1 cellular context compared by ENCODE assay signal in the genomic region with DNA sequence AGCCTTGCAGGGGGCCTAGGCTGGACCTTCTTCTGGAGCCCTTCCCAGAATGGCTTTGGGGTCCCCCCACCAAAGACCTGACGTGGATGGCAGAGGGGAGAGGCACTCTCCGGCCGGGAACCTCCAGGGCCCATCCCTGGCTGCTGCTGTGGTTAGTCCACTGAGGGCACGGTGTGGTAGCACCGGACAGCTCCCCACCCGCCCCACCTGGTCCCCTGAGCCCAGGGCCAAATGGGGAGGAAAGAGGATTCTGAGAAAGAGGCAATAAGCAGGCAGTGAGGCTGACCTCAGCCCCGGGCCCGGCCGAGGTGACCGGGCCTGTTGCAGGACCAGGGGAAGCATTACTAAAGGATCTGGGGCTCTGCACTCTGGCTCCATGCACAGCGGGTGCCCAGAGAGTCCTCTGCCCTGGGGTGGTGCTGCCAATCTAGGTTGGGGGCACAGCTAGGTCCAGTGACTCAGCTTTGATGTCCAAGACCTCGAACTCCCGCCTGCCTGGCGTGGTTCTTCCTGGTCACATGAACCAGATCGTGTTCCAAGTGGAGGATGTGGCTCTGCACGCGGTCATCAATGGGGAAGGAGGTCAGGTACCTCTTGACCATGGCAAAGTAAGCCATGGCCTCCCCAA.
A peak's percentile ranks its signal among the peaks of the same experiment; 100 is the strongest.
TF ChIP-seq lines count a peak whose summit lies in the region.

No MANE protein-coding gene starts in this region.

TF ChIP-seq in HepG2, 621 proteins besides CTCF, POLR2A, EP300 and RAD21 (continued from another document):
- TF ChIP-seq, protein P1, sequence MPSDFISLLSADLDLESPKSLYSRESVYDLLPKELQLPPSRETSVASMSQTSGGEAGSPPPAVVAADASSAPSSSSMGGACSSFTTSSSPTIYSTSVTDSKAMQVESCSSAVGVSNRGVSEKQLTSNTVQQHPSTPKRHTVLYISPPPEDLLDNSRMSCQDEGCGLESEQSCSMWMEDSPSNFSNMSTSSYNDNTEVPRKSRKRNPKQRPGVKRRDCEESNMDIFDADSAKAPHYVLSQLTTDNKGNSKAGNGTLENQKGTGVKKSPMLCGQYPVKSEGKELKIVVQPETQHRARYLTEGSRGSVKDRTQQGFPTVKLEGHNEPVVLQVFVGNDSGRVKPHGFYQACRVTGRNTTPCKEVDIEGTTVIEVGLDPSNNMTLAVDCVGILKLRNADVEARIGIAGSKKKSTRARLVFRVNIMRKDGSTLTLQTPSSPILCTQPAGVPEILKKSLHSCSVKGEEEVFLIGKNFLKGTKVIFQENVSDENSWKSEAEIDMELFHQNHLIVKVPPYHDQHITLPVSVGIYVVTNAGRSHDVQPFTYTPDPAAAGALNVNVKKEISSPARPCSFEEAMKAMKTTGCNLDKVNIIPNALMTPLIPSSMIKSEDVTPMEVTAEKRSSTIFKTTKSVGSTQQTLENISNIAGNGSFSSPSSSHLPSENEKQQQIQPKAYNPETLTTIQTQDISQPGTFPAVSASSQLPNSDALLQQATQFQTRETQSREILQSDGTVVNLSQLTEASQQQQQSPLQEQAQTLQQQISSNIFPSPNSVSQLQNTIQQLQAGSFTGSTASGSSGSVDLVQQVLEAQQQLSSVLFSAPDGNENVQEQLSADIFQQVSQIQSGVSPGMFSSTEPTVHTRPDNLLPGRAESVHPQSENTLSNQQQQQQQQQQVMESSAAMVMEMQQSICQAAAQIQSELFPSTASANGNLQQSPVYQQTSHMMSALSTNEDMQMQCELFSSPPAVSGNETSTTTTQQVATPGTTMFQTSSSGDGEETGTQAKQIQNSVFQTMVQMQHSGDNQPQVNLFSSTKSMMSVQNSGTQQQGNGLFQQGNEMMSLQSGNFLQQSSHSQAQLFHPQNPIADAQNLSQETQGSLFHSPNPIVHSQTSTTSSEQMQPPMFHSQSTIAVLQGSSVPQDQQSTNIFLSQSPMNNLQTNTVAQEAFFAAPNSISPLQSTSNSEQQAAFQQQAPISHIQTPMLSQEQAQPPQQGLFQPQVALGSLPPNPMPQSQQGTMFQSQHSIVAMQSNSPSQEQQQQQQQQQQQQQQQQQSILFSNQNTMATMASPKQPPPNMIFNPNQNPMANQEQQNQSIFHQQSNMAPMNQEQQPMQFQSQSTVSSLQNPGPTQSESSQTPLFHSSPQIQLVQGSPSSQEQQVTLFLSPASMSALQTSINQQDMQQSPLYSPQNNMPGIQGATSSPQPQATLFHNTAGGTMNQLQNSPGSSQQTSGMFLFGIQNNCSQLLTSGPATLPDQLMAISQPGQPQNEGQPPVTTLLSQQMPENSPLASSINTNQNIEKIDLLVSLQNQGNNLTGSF (CRISPR knock-in tag; IDR thresholded peaks at IDR 0.05) = no peak
- TF ChIP-seq ZNF34 (CRISPR knock-in tag; IDR thresholded peaks at IDR 0.05; ENCODE audit: borderline replicate concordance) (no peak), ZNF614 (CRISPR knock-in tag; IDR thresholded peaks at IDR 0.05; ENCODE audit: borderline replicate concordance) (no peak), ZNF333 (CRISPR knock-in tag; IDR thresholded peaks at IDR 0.05; ENCODE audit: borderline replicate concordance) (no peak), STAT5B (CRISPR knock-in tag; IDR thresholded peaks at IDR 0.05) (no peak), DPF2 (CRISPR knock-in tag; IDR thresholded peaks at IDR 0.05; ENCODE audit: borderline replicate concordance, low read depth) (no peak), ZEB1 (IDR thresholded peaks at IDR 0.05; ENCODE audit: insufficient replicate concordance, low read depth) (no peak), HNRNPK (IDR thresholded peaks at IDR 0.05; ENCODE audit: low read depth, low read length, poor library complexity, severe bottlenecking) (no peak), PHF20 (CRISPR knock-in tag; IDR thresholded peaks at IDR 0.05) (no peak), GLI4 (CRISPR knock-in tag; IDR thresholded peaks at IDR 0.05; ENCODE audit: borderline replicate concordance) (no peak), ZC3H13 (CRISPR knock-in tag; IDR thresholded peaks at IDR 0.05) (0 out of 2 replicates have a peak, but pooled peaks have one; percentile 66)
- TF ChIP-seq, protein P2, sequence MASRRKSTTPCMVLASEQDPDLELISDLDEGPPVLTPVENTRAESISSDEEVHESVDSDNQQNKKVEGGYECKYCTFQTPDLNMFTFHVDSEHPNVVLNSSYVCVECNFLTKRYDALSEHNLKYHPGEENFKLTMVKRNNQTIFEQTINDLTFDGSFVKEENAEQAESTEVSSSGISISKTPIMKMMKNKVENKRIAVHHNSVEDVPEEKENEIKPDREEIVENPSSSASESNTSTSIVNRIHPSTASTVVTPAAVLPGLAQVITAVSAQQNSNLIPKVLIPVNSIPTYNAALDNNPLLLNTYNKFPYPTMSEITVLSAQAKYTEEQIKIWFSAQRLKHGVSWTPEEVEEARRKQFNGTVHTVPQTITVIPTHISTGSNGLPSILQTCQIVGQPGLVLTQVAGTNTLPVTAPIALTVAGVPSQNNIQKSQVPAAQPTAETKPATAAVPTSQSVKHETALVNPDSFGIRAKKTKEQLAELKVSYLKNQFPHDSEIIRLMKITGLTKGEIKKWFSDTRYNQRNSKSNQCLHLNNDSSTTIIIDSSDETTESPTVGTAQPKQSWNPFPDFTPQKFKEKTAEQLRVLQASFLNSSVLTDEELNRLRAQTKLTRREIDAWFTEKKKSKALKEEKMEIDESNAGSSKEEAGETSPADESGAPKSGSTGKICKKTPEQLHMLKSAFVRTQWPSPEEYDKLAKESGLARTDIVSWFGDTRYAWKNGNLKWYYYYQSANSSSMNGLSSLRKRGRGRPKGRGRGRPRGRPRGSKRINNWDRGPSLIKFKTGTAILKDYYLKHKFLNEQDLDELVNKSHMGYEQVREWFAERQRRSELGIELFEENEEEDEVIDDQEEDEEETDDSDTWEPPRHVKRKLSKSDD (CRISPR knock-in tag; IDR thresholded peaks at IDR 0.05; ENCODE audit: low read depth) = no peak
- TF ChIP-seq, protein P3, sequence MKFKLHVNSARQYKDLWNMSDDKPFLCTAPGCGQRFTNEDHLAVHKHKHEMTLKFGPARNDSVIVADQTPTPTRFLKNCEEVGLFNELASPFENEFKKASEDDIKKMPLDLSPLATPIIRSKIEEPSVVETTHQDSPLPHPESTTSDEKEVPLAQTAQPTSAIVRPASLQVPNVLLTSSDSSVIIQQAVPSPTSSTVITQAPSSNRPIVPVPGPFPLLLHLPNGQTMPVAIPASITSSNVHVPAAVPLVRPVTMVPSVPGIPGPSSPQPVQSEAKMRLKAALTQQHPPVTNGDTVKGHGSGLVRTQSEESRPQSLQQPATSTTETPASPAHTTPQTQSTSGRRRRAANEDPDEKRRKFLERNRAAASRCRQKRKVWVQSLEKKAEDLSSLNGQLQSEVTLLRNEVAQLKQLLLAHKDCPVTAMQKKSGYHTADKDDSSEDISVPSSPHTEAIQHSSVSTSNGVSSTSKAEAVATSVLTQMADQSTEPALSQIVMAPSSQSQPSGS (CRISPR knock-in tag; IDR thresholded peaks at IDR 0.05) = no peak
